Comparison of ENCODE assay signal across 22 cellular contexts in the genomic region with DNA sequence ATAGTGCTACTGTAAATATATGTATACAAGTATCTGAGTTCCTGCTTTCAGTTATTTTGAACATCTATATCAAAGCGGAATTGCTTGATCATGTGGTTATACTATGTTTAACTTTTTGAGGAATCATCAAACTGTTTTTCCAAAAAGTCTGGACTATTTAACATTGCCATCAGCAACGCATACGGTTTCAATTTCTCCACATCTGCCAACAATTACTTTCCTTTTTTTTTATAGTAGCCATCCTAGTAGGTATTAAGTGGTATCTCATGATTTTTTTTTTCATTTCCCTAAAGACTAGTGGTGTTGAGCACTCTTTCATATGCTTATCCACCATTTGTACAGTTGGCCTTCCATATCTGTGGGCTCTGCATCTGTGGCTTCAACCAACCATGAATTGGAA. TPM values are rescaled to one million over a fixed set of nuclear protein-coding genes. Genes with fewer than 3 reads are reported as not detected.
DNase-seq lines count a peak whose midpoint lies in the region; ATAC-seq and TF ChIP-seq lines count a peak whose summit lies in the region.
"Had no signal": no experiment of that assay in that cellular context is flagged by ENCODE, and none has a peak within 500 bp of the region (broad histone marks: within the 10 kb centered on the region; RNA-seq: fewer than 3 reads in every experiment).

No MANE protein-coding gene starts in this region.

- no peaks in the 10 kb centered on the region for H3K27me3 ChIP-seq in CD4-positive, alpha-beta memory T cell (ENCODE audit: insufficient read depth, low read length)
- H3K27me3 ChIP-seq: BE2C, sigmoid colon, upper lobe of right lung had no signal

- H3K9me3 ChIP-seq in CD4-positive, alpha-beta memory T cell (ENCODE audit: control insufficient read depth in 1 of 2, low read length in 2 of 2) = no peaks in the 10 kb centered on the region
- no peaks in the 10 kb centered on the region for H3K9me3 ChIP-seq in mucosa of descending colon
- H3K9me3 ChIP-seq: BE2C, sigmoid colon, upper lobe of right lung had no signal

- no peak overlapping the region for H3K4me3 ChIP-seq in CD4-positive, alpha-beta memory T cell (ENCODE audit: low read length in 2 of 2)
- no peak overlapping the region for H3K4me3 ChIP-seq in mucosa of descending colon
- H3K4me3 ChIP-seq: cardiac muscle cell, sigmoid colon, upper lobe of right lung had no signal

- peaks cover 18% of the 10 kb centered on the region for H3K36me3 Mint-ChIP-seq in activated CD4-positive, alpha-beta T cell treated with anti-CD3 and anti-CD28 coated beads for 36 hours (ENCODE audit: low read depth)
- peaks cover 29% of the 10 kb centered on the region for H3K36me3 Mint-ChIP-seq in activated CD4-positive, alpha-beta T cell treated with anti-CD3 and anti-CD28 coated beads, Interleukin-2, amount 10 ng/mL, durations not matched to agents 7 days and 5 days (ENCODE audit: low read depth)
- H3K36me3 Mint-ChIP-seq in CD4-positive, alpha-beta memory T cell = peaks cover 12 to 49% of the 10 kb centered on the region in 2 donors
- H3K36me3 Mint-ChIP-seq in T-cell = peaks cover 13% of the 10 kb centered on the region
- peaks cover 0 to 42% (median 2%) of the 10 kb centered on the region in 3 donors for H3K36me3 Mint-ChIP-seq in naive thymus-derived CD8-positive, alpha-beta T cell

- no peaks in the 10 kb centered on the region for H3K27me3 Mint-ChIP-seq in activated CD4-positive, alpha-beta T cell treated with anti-CD3 and anti-CD28 coated beads for 36 hours
- H3K27me3 Mint-ChIP-seq in activated CD4-positive, alpha-beta T cell treated with anti-CD3 and anti-CD28 coated beads, Interleukin-2, amount 10 ng/mL, durations not matched to agents 7 days and 5 days = no peaks in the 10 kb centered on the region
- no peaks in the 10 kb centered on the region for H3K27me3 Mint-ChIP-seq in CD4-positive, alpha-beta memory T cell
- H3K27me3 Mint-ChIP-seq in T-cell = no peaks in the 10 kb centered on the region
- peaks cover 0 to 4% (median 0%) of the 10 kb centered on the region in 5 donors for H3K27me3 Mint-ChIP-seq in naive thymus-derived CD8-positive, alpha-beta T cell

- H3K36me3 ChIP-seq in CD4-positive, alpha-beta memory T cell (ENCODE audit: insufficient read depth, low read length) = peaks cover 3% of the 10 kb centered on the region
- peaks cover 3% of the 10 kb centered on the region for H3K36me3 ChIP-seq in mucosa of descending colon (ENCODE audit: low read depth)
- H3K36me3 ChIP-seq: BE2C, cardiac muscle cell, sigmoid colon, upper lobe of right lung, WERI-Rb-1 had no signal

- no peaks in the 10 kb centered on the region for H3K9me3 Mint-ChIP-seq in activated CD4-positive, alpha-beta T cell treated with anti-CD3 and anti-CD28 coated beads for 36 hours (ENCODE audit: low read depth)
- H3K9me3 Mint-ChIP-seq in activated CD4-positive, alpha-beta T cell treated with anti-CD3 and anti-CD28 coated beads, Interleukin-2, amount 10 ng/mL, durations not matched to agents 7 days and 5 days = no peaks in the 10 kb centered on the region
- H3K9me3 Mint-ChIP-seq in CD4-positive, alpha-beta memory T cell = peaks cover 0 to 7% (median 0%) of the 10 kb centered on the region in 8 donors
- H3K9me3 Mint-ChIP-seq in T-cell = no peaks in the 10 kb centered on the region
- H3K9me3 Mint-ChIP-seq in naive thymus-derived CD8-positive, alpha-beta T cell = no peaks in the 10 kb centered on the region

- intact Hi-C loops in activated CD4-positive, alpha-beta T cell treated with anti-CD3 and anti-CD28 coated beads for 36 hours (cut with DNase I, micrococcal nuclease) = loop anchor here in 1 of 2 experiments (2.0 kb wide), 2 partner anchors 79 to 215 kb away; a partner anchor contains a TSS
- intact Hi-C loops in CD4-positive, alpha-beta memory T cell (cut with micrococcal nuclease) = no loop called here
- intact Hi-C loops in mucosa of descending colon (cut with DNase I, micrococcal nuclease) = loop anchor here in 1 of 2 donors (10.0 kb wide), 1 partner anchor 163 kb away; no protein-coding TSS in a partner anchor

- H3K27ac Mint-ChIP-seq in activated CD4-positive, alpha-beta T cell treated with anti-CD3 and anti-CD28 coated beads for 36 hours = peak overlapping the region; percentile 67
- H3K27ac Mint-ChIP-seq in activated CD4-positive, alpha-beta T cell treated with anti-CD3 and anti-CD28 coated beads, Interleukin-2, amount 10 ng/mL, durations not matched to agents 7 days and 5 days = no peak overlapping the region
- H3K27ac Mint-ChIP-seq in CD4-positive, alpha-beta memory T cell = peak overlapping the region in 6 of 7 donors; percentile 75 to 100 (median 84)
- H3K27ac Mint-ChIP-seq in T-cell = peak overlapping the region; percentile 59 to 84
- peak overlapping the region; percentile 9 to 99 (median 90) for H3K27ac Mint-ChIP-seq in naive thymus-derived CD8-positive, alpha-beta T cell

- no peak for DNase-seq in activated CD4-positive, alpha-beta T cell treated with anti-CD3 and anti-CD28 coated beads for 36 hours
- no peak for DNase-seq in activated CD4-positive, alpha-beta T cell treated with anti-CD3 and anti-CD28 coated beads, Interleukin-2, amount 10 ng/mL, durations not matched to agents 7 days and 5 days
- DNase-seq in CD4-positive, alpha-beta memory T cell = no peak
- DNase-seq in T-cell (no peak), mucosa of descending colon (no peak), NCI-H82 (lab: John Stamatoyannopoulos, UW) (no peak), NCI-H526 (lab: John Stamatoyannopoulos, UW) (no peak)
- no peak for DNase-seq in naive thymus-derived CD8-positive, alpha-beta T cell
- DNase-seq: activated gamma-delta T cell treated with Interleukin-2 at 50 U/mL for 16 hours; anterior cingulate cortex; BE2C; Calu3; kidney; NCI-H146; NCI-H69; sigmoid colon; stimulated activated CD4-positive, alpha-beta T cell treated with anti-CD3 and anti-CD28 coated beads, Interleukin-15, amount 100 ng/mL, for 24 hours; upper lobe of right lung; WERI-Rb-1 had no signal

- CTCF ChIA-PET in activated CD4-positive, alpha-beta T cell treated with anti-CD3 and anti-CD28 coated beads for 36 hours (lab: Charles Lee) = interaction anchor here (0.6 to 1.3 kb wide), 3 partner anchors 101 to 791 kb away, joined by 3 to 4 read pairs (median 3); no protein-coding TSS in a partner anchor
- CTCF ChIA-PET in activated CD4-positive, alpha-beta T cell treated with anti-CD3 and anti-CD28 coated beads, Interleukin-2, amount 10 ng/mL, durations not matched to agents 7 days and 5 days (lab: Charles Lee) = interaction anchor here (1.6 kb wide), 1 partner anchor 19 kb away, joined by 3 read pairs; no protein-coding TSS in a partner anchor
- CTCF ChIA-PET in CD4-positive, alpha-beta memory T cell (lab: Charles Lee; ENCODE audit: partially characterized antibody) = interaction anchor here (2.9 kb wide), 1 partner anchor 63 kb away, joined by 20 read pairs; no protein-coding TSS in a partner anchor
- CTCF ChIA-PET in T-cell (lab: Charles Lee) = interaction anchor here in 1 of 2 donors (0.9 kb wide), 1 partner anchor 106 kb away, joined by 3 read pairs; a partner anchor contains a TSS

- H3K27ac ChIP-seq in CD4-positive, alpha-beta memory T cell (ENCODE audit: low read depth, low read length) = no peak overlapping the region
- H3K27ac ChIP-seq: cardiac muscle cell, upper lobe of right lung, WERI-Rb-1 had no signal

- peaks cover 42% of the 10 kb centered on the region for H3K4me1 ChIP-seq in CD4-positive, alpha-beta memory T cell (ENCODE audit: insufficient read depth, low read length)
- H3K4me1 ChIP-seq in mucosa of descending colon (ENCODE audit: low read depth) = peaks cover 4% of the 10 kb centered on the region
- H3K4me1 ChIP-seq: BE2C had no signal

- H3K4me3 Mint-ChIP-seq in activated CD4-positive, alpha-beta T cell treated with anti-CD3 and anti-CD28 coated beads for 36 hours = no peak overlapping the region
- no peak overlapping the region for H3K4me3 Mint-ChIP-seq in activated CD4-positive, alpha-beta T cell treated with anti-CD3 and anti-CD28 coated beads, Interleukin-2, amount 10 ng/mL, durations not matched to agents 7 days and 5 days
- H3K4me3 Mint-ChIP-seq in CD4-positive, alpha-beta memory T cell = peak overlapping the region in 1 of 8 donors; percentile 6
- no peak overlapping the region for H3K4me3 Mint-ChIP-seq in T-cell
- no peak overlapping the region for H3K4me3 Mint-ChIP-seq in naive thymus-derived CD8-positive, alpha-beta T cell

- peaks cover 40% of the 10 kb centered on the region for H3K4me1 Mint-ChIP-seq in activated CD4-positive, alpha-beta T cell treated with anti-CD3 and anti-CD28 coated beads for 36 hours
- H3K4me1 Mint-ChIP-seq in activated CD4-positive, alpha-beta T cell treated with anti-CD3 and anti-CD28 coated beads, Interleukin-2, amount 10 ng/mL, durations not matched to agents 7 days and 5 days = peaks cover 46% of the 10 kb centered on the region
- peaks cover 32 to 49% (median 41%) of the 10 kb centered on the region in 4 donors for H3K4me1 Mint-ChIP-seq in CD4-positive, alpha-beta memory T cell
- H3K4me1 Mint-ChIP-seq in T-cell = peaks cover 45 to 47% (median 47%) of the 10 kb centered on the region in 3 donors
- H3K4me1 Mint-ChIP-seq in naive thymus-derived CD8-positive, alpha-beta T cell = peaks cover 29 to 56% (median 49%) of the 10 kb centered on the region in 4 donors

- ATAC-seq in activated CD4-positive, alpha-beta T cell treated with anti-CD3 and anti-CD28 coated beads for 36 hours = no peak
- ATAC-seq in T-cell (replicated peaks in 1 of 4) (no peak), mucosa of descending colon (no peak)
- no peak for ATAC-seq in naive thymus-derived CD8-positive, alpha-beta T cell
- ATAC-seq: upper lobe of right lung had no signal

- no peak for TF ChIP-seq CTCF in mucosa of descending colon (IDR thresholded peaks at IDR 0.05)

- POLR2A ChIA-PET in activated CD4-positive, alpha-beta T cell treated with anti-CD3 and anti-CD28 coated beads for 36 hours (lab: Charles Lee) = no interaction called here
- POLR2A ChIA-PET in activated CD4-positive, alpha-beta T cell treated with anti-CD3 and anti-CD28 coated beads, Interleukin-2, amount 10 ng/mL, durations not matched to agents 7 days and 5 days (lab: Charles Lee) = no interaction called here
- POLR2A ChIA-PET in CD4-positive, alpha-beta memory T cell (lab: Charles Lee; ENCODE audit: partially characterized antibody) = interaction anchor here (1.1 kb wide), 1 partner anchor 15 kb away, joined by 3 read pairs; a partner anchor contains a TSS
- POLR2A ChIA-PET in T-cell (lab: Charles Lee) = no interaction called here
- POLR2A ChIA-PET in naive thymus-derived CD8-positive, alpha-beta T cell (lab: Charles Lee) = interaction anchor here (0.9 to 1.0 kb wide), 2 partner anchors 78 to 166 kb away, joined by 3 to 6 read pairs; a partner anchor contains a TSS

RNA-seq across cellular contexts. Expression of a gene that starts 1.3 kb away (rescaled TPM):
- 10 to 100 TPM; 44.2 to 50.7 TPM for total RNA-seq in activated CD4-positive, alpha-beta T cell treated with anti-CD3 and anti-CD28 coated beads for 36 hours
- total RNA-seq in activated CD4-positive, alpha-beta T cell treated with anti-CD3 and anti-CD28 coated beads, Interleukin-2, amount 10 ng/mL, durations not matched to agents 7 days and 5 days = 10 to 100 TPM; 42.6 to 49.1 TPM
- 10 to 100 TPM; 50.3 to 52.2 TPM for total RNA-seq in CD4-positive, alpha-beta memory T cell
- polyA plus RNA-seq in CD4-positive, alpha-beta memory T cell = 10 to 100 TPM; 16.9 to 25.5 TPM
- total RNA-seq in T-cell = 10 to 100 TPM; 40.7 to 44.9 (median 41.8) TPM
- total RNA-seq in naive thymus-derived CD8-positive, alpha-beta T cell = 10 to 100 TPM; 48.7 to 52.8 TPM
- polyA plus RNA-seq in naive thymus-derived CD8-positive, alpha-beta T cell = 10 to 100 TPM; 20.7 to 31.0 (median 24.3) TPM
- total RNA-seq in mucosa of descending colon = 10 to 100 TPM; 42.3 to 50.1 (median 46.1) TPM

RNA-seq across cellular contexts. Expression of a gene that starts 13.9 kb away (rescaled TPM):
- total RNA-seq in activated CD4-positive, alpha-beta T cell treated with anti-CD3 and anti-CD28 coated beads for 36 hours = 100 to 1,000 TPM; 141 to 146 TPM
- total RNA-seq in activated CD4-positive, alpha-beta T cell treated with anti-CD3 and anti-CD28 coated beads, Interleukin-2, amount 10 ng/mL, durations not matched to agents 7 days and 5 days = 100 to 1,000 TPM; 264 to 268 TPM
- total RNA-seq in CD4-positive, alpha-beta memory T cell = 100 to 1,000 TPM; 191 to 205 TPM
- 100 to 1,000 TPM; 131 to 417 TPM for polyA plus RNA-seq in CD4-positive, alpha-beta memory T cell
- total RNA-seq in T-cell (100 to 1,000 TPM; 170 to 215 (median 189) TPM), mucosa of descending colon (1 to 10 TPM; 2.8 to 5.1 (median 4.2) TPM)
- total RNA-seq in naive thymus-derived CD8-positive, alpha-beta T cell = 100 to 1,000 TPM; 202 to 209 TPM
- polyA plus RNA-seq in naive thymus-derived CD8-positive, alpha-beta T cell = 100 to 1,000 TPM; 397 to 400 (median 397) TPM
- total RNA-seq: Calu3, cardiac muscle cell, fibroblast of lung, OCI-LY7 had no signal
- polyA plus RNA-seq: cardiac muscle cell, fibroblast of lung had no signal

RNA-seq across cellular contexts. Expression of a gene that starts 15.6 kb away (rescaled TPM):
- total RNA-seq in activated CD4-positive, alpha-beta T cell treated with anti-CD3 and anti-CD28 coated beads for 36 hours = 100 to 1,000 TPM; 305 to 331 TPM
- 100 to 1,000 TPM; 489 to 557 TPM for total RNA-seq in activated CD4-positive, alpha-beta T cell treated with anti-CD3 and anti-CD28 coated beads, Interleukin-2, amount 10 ng/mL, durations not matched to agents 7 days and 5 days
- total RNA-seq in CD4-positive, alpha-beta memory T cell = 100 to 1,000 TPM; 338 to 343 TPM
- polyA plus RNA-seq in CD4-positive, alpha-beta memory T cell = 1,000 to 10,000 TPM in 1 of 2 donors, 100 to 1,000 TPM in 1; 993 to 1,046 TPM
- total RNA-seq in T-cell (100 to 1,000 TPM; 290 to 409 (median 361) TPM), mucosa of descending colon (1 to 10 TPM; 4.9 to 8.1 (median 7.7) TPM)
- total RNA-seq in naive thymus-derived CD8-positive, alpha-beta T cell = 100 to 1,000 TPM; 355 to 362 TPM
- polyA plus RNA-seq in naive thymus-derived CD8-positive, alpha-beta T cell = 1,000 to 10,000 TPM; 1,161 to 1,259 (median 1,215) TPM
- total RNA-seq: Calu3, cardiac muscle cell, fibroblast of lung, OCI-LY7 had no signal
- polyA plus RNA-seq: cardiac muscle cell, fibroblast of lung had no signal

RNA-seq across cellular contexts. Expression of a gene that starts 43.3 kb away (rescaled TPM):
- 100 to 1,000 TPM; 136 to 229 TPM for total RNA-seq in activated CD4-positive, alpha-beta T cell treated with anti-CD3 and anti-CD28 coated beads for 36 hours
- 100 to 1,000 TPM; 195 to 272 TPM for total RNA-seq in activated CD4-positive, alpha-beta T cell treated with anti-CD3 and anti-CD28 coated beads, Interleukin-2, amount 10 ng/mL, durations not matched to agents 7 days and 5 days
- 100 to 1,000 TPM; 158 to 161 TPM for total RNA-seq in CD4-positive, alpha-beta memory T cell
- polyA plus RNA-seq in CD4-positive, alpha-beta memory T cell = 100 to 1,000 TPM; 595 to 704 TPM
- total RNA-seq in T-cell (100 to 1,000 TPM; 140 to 188 (median 172) TPM), mucosa of descending colon (100 to 1,000 TPM; 224 to 287 (median 262) TPM)
- 100 to 1,000 TPM; 145 to 172 TPM for total RNA-seq in naive thymus-derived CD8-positive, alpha-beta T cell
- polyA plus RNA-seq in naive thymus-derived CD8-positive, alpha-beta T cell = 100 to 1,000 TPM; 649 to 923 (median 790) TPM

RNA-seq across cellular contexts. Expression of a gene that starts 53.5 kb away (rescaled TPM):
- total RNA-seq in activated CD4-positive, alpha-beta T cell treated with anti-CD3 and anti-CD28 coated beads for 36 hours = 100 to 1,000 TPM; 400 to 530 TPM
- 100 to 1,000 TPM; 680 to 841 TPM for total RNA-seq in activated CD4-positive, alpha-beta T cell treated with anti-CD3 and anti-CD28 coated beads, Interleukin-2, amount 10 ng/mL, durations not matched to agents 7 days and 5 days
- 100 to 1,000 TPM; 581 to 618 TPM for total RNA-seq in CD4-positive, alpha-beta memory T cell
- polyA plus RNA-seq in CD4-positive, alpha-beta memory T cell = 100 to 1,000 TPM; 627 to 999 TPM
- total RNA-seq in T-cell (100 to 1,000 TPM; 555 to 659 (median 596) TPM), mucosa of descending colon (1 to 10 TPM; 6.3 to 9.7 (median 9.7) TPM)
- 100 to 1,000 TPM; 564 to 620 TPM for total RNA-seq in naive thymus-derived CD8-positive, alpha-beta T cell
- 1,000 to 10,000 TPM in 1 of 3 donors, 100 to 1,000 TPM in 2; 811 to 1,213 (median 948) TPM for polyA plus RNA-seq in naive thymus-derived CD8-positive, alpha-beta T cell
- total RNA-seq: Calu3, cardiac muscle cell, fibroblast of lung had no signal
- polyA plus RNA-seq: cardiac muscle cell, fibroblast of lung had no signal

Comparison
In these comparisons a context has a peak if more than half of its experiments do, and no peak if none do; other contexts are left out.
1. RNA of a gene that starts 13.9 kb away (total RNA-seq): 264 to 268 TPM in activated CD4-positive, alpha-beta T cell treated with anti-CD3 and anti-CD28 coated beads, Interleukin-2, amount 10 ng/mL, durations not matched to agents 7 days and 5 days, 202 to 209 TPM in naive thymus-derived CD8-positive, alpha-beta T cell, 191 to 205 TPM in CD4-positive, alpha-beta memory T cell, 170 to 215 TPM in T-cell and 141 to 146 TPM in activated CD4-positive, alpha-beta T cell treated with anti-CD3 and anti-CD28 coated beads for 36 hours; 2.8 to 5.1 TPM in mucosa of descending colon; every median in the first group is over 10 times any median in the second.
2. RNA of a gene that starts 15.6 kb away (total RNA-seq): 489 to 557 TPM in activated CD4-positive, alpha-beta T cell treated with anti-CD3 and anti-CD28 coated beads, Interleukin-2, amount 10 ng/mL, durations not matched to agents 7 days and 5 days, 355 to 362 TPM in naive thymus-derived CD8-positive, alpha-beta T cell, 290 to 409 TPM in T-cell, 338 to 343 TPM in CD4-positive, alpha-beta memory T cell and 305 to 331 TPM in activated CD4-positive, alpha-beta T cell treated with anti-CD3 and anti-CD28 coated beads for 36 hours; 4.9 to 8.1 TPM in mucosa of descending colon; every median in the first group is over 10 times any median in the second.
3. POLR2A ChIA-PET loops: an anchor here in CD4-positive, alpha-beta memory T cell (1.1 kb wide) and naive thymus-derived CD8-positive, alpha-beta T cell (0.9 to 1.0 kb wide); none called in activated CD4-positive, alpha-beta T cell treated with anti-CD3 and anti-CD28 coated beads for 36 hours, activated CD4-positive, alpha-beta T cell treated with anti-CD3 and anti-CD28 coated beads, Interleukin-2, amount 10 ng/mL, durations not matched to agents 7 days and 5 days and T-cell.